1 cellular context compared by ENCODE assay signal in genomic region chr18:59141294-59142068, GRCh38.
TF ChIP-seq lines count a peak whose summit lies in the region.

No MANE protein-coding gene starts in this region.

TF ChIP-seq in GM12878, 131 proteins besides CTCF, POLR2A, EP300 and RAD21 (continued from another document):
- no peak for TF ChIP-seq USF2 (IDR thresholded peaks at IDR 0.05; ENCODE audit: borderline replicate concordance, low read depth, low read length)
- TF ChIP-seq, protein P1, sequence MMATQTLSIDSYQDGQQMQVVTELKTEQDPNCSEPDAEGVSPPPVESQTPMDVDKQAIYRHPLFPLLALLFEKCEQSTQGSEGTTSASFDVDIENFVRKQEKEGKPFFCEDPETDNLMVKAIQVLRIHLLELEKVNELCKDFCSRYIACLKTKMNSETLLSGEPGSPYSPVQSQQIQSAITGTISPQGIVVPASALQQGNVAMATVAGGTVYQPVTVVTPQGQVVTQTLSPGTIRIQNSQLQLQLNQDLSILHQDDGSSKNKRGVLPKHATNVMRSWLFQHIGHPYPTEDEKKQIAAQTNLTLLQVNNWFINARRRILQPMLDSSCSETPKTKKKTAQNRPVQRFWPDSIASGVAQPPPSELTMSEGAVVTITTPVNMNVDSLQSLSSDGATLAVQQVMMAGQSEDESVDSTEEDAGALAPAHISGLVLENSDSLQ (IDR thresholded peaks at IDR 0.05), result peak; percentile 37; the same call in 1 of the 2 replicates
